8 cellular contexts compared by ENCODE assay signal in the genomic region with DNA sequence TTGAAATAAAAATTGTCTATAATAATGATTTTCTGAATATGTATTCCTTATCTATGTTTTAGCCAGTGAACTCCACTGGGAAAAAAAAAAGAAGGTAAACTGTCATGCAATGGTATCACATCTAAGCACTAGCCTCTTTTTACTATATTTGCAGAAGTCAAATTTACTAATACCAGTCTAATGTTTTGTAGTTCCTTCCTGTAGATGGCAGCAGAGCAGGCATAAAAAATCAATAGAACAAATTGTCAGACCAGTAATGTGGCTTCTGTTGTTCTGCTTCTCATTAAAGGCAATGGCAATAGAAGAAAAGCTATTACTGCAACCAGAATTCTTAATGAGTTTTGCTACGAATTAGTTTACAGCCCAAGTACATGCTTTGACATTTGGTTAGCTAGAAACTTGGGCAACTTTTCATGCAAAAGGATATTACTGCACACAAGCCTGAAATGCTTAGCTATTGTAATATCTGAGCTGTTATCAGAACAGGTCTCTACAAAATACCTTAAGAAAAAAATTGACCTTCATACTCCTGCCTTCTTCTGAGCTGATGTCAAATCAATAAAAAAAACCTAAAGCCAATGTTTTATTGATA.
DNase-seq lines count a peak whose midpoint lies in the region; ATAC-seq and TF ChIP-seq lines count a peak whose summit lies in the region.

No MANE protein-coding gene starts in this region.

- H3K9me3 Mint-ChIP-seq in chondrocyte (ENCODE audit: low read depth), result peaks cover 7% of the 10 kb centered on the region
- H3K9me3 Mint-ChIP-seq in progenitor cell of endocrine pancreas (ENCODE audit: low read depth), result peaks cover 8% of the 10 kb centered on the region

- DNase-seq in NCI-H524 (lab: John Stamatoyannopoulos, UW) (peak; percentile 52 to 74), chondrocyte (ENCODE audit: low spot score) (no peak), progenitor cell of endocrine pancreas (ENCODE audit: low spot score, unreplicated experiment) (no peak), cerebellar nuclear complex (lab: John Stamatoyannopoulos, UW) (no peak), NCI-H2029 (lab: John Stamatoyannopoulos, UW) (no peak)

- H3K27ac Mint-ChIP-seq in chondrocyte (ENCODE audit: unreplicated experiment) (no peak overlapping the region), progenitor cell of endocrine pancreas (no peak overlapping the region)

- H3K36me3 Mint-ChIP-seq in chondrocyte (ENCODE audit: low read depth) (no peaks in the 10 kb centered on the region), progenitor cell of endocrine pancreas (ENCODE audit: insufficient read depth) (peaks cover 7% of the 10 kb centered on the region)

- H3K4me3 Mint-ChIP-seq in chondrocyte (ENCODE audit: unreplicated experiment) (no peak overlapping the region), progenitor cell of endocrine pancreas (ENCODE audit: low read depth) (no peak overlapping the region)

- no peaks in the 10 kb centered on the region for H3K4me1 Mint-ChIP-seq in chondrocyte (ENCODE audit: low read depth)
- H3K4me1 Mint-ChIP-seq in progenitor cell of endocrine pancreas (ENCODE audit: low read depth), result peaks cover 3% of the 10 kb centered on the region

- H3K27me3 Mint-ChIP-seq in chondrocyte (ENCODE audit: low read depth), result peaks cover 4% of the 10 kb centered on the region
- no peaks in the 10 kb centered on the region for H3K27me3 Mint-ChIP-seq in progenitor cell of endocrine pancreas

- no peak overlapping the region for H3K4me3 ChIP-seq in GM12875 (ENCODE audit: low read depth, low read length)

- ATAC-seq in HG02798 (IDR thresholded peaks at IDR 0.05; ENCODE audit: poor library complexity, unreplicated experiment) (peak; percentile 63), GM18517 (IDR thresholded peaks at IDR 0.05; ENCODE audit: unreplicated experiment) (no peak)

- peak; percentile 16; the same call in 1 of the 2 replicates for TF ChIP-seq CTCF in GM12875 (IDR thresholded peaks at IDR 0.05; ENCODE audit: borderline replicate concordance, insufficient read depth, low read depth, low read length)
- peak; percentile 82 for TF ChIP-seq CTCF in chondrocyte (IDR thresholded peaks at IDR 0.05)
- TF ChIP-seq CTCF in progenitor cell of endocrine pancreas (IDR thresholded peaks at IDR 0.05; ENCODE audit: unreplicated experiment), result peak; percentile 75

Comparison
In these comparisons a context has a peak if more than half of its experiments do, and no peak if none do; other contexts are left out.
1. CTCF ChIP-seq: peak in every context shown above with its lines; median percentile 82 in chondrocyte; 75 in progenitor cell of endocrine pancreas; 16 in GM12875.
2. DNase-seq: peak in NCI-H524 (2 of 2); none in chondrocyte (single experiment), progenitor cell of endocrine pancreas (single experiment), cerebellar nuclear complex (0 of 2) and NCI-H2029 (single experiment).